ENCODE assay signal across 8 cellular contexts in the genomic region with DNA sequence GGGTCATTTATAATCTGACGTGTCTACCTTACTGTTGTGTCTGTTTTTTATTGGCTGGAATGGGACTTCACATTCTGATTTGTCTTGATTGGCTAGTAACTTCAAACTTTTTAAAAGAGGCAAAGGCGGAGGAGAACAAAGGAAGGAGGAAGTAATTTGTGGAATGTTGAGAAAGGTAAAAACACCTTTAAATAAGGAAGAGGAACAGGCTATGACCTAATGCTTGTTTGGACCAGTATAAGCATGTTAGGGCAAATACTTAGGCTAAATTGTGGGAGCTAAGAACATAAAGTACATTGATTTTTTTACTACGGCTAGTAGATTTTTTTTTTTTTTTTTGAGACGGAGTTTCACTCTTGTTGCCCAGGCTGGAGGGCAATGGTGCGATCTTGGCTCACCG. TPM values are rescaled to one million over a fixed set of nuclear protein-coding genes. Genes with fewer than 3 reads are reported as not detected.
A peak's percentile ranks its signal among the peaks of the same experiment; 100 is the strongest.
DNase-seq lines count a peak whose midpoint lies in the region; ATAC-seq, FAIRE-seq and TF ChIP-seq lines count a peak whose summit lies in the region.
"Not testable (repeated sequence)": the region's sequence is repeated elsewhere in the genome, so short reads cannot be mapped to it uniquely, and the experiment has no call there.
"Had no signal": no experiment of that assay in that cellular context is flagged by ENCODE, and none has a peak within 500 bp of the region (broad histone marks: within the 10 kb centered on the region; RNA-seq: fewer than 3 reads in every experiment).

No MANE protein-coding gene starts in this region.

- CTCF ChIA-PET in Caco-2 (lab: Charles Lee); Panc1 (lab: Charles Lee); activated CD8-positive, alpha-beta T cell treated with anti-CD3 and anti-CD28 coated beads for 36 hours (lab: Charles Lee): not testable (repeated sequence)

- not testable (repeated sequence) for H3K9me3 ChIP-seq in Caco-2; Panc1 (ENCODE audit: control insufficient read depth, insufficient read depth, low read depth, low read length); esophagus squamous epithelium

- peaks cover 98% of the 10 kb centered on the region for H3K36me3 Mint-ChIP-seq in Caco-2 (ENCODE audit: insufficient read depth, unreplicated experiment)
- H3K36me3 Mint-ChIP-seq in activated CD8-positive, alpha-beta T cell treated with anti-CD3 and anti-CD28 coated beads for 36 hours (ENCODE audit: low read depth), result peaks cover 74% of the 10 kb centered on the region
- H3K36me3 Mint-ChIP-seq in activated naive CD4-positive, alpha-beta T cell treated with anti-CD3 and anti-CD28 coated beads, Interleukin-2, amount 50 U/mL, for 72 hours, result peaks cover 19 to 54% of the 10 kb centered on the region in 2 donors
- peaks cover 94% of the 10 kb centered on the region for H3K36me3 Mint-ChIP-seq in nephron progenitor cell (ENCODE audit: low read depth)

- not testable (repeated sequence) for H3K9me3 Mint-ChIP-seq in Caco-2 (ENCODE audit: unreplicated experiment); activated CD8-positive, alpha-beta T cell treated with anti-CD3 and anti-CD28 coated beads for 36 hours; activated naive CD4-positive, alpha-beta T cell treated with anti-CD3 and anti-CD28 coated beads, Interleukin-2, amount 50 U/mL, for 72 hours; nephron progenitor cell

- TF ChIP-seq POLR2A in esophagus squamous epithelium (IDR thresholded peaks at IDR 0.05), result not testable (repeated sequence)

- not testable (repeated sequence) for ATAC-seq in Panc1; activated CD8-positive, alpha-beta T cell treated with anti-CD3 and anti-CD28 coated beads for 36 hours; activated naive CD4-positive, alpha-beta T cell treated with anti-CD3 and anti-CD28 coated beads, Interleukin-2, amount 50 U/mL, for 72 hours

- H3K27ac ChIP-seq in Panc1 (ENCODE audit: low read length), result not testable (repeated sequence)
- H3K27ac ChIP-seq in esophagus squamous epithelium, result peak overlapping the region; percentile 43 to 78 (median 70)

- in situ Hi-C loops in Panc1 (cut with HindIII; ENCODE audit: low pct_unique_long_range_greater_than_20kb, low sequenced_read_pairs), result not testable (repeated sequence)

- not testable (repeated sequence) for H3K27me3 Mint-ChIP-seq in Caco-2 (ENCODE audit: insufficient read depth, unreplicated experiment); activated CD8-positive, alpha-beta T cell treated with anti-CD3 and anti-CD28 coated beads for 36 hours; nephron progenitor cell (ENCODE audit: low read depth, poor library complexity)

- H3K4me1 Mint-ChIP-seq in Caco-2 (ENCODE audit: low read depth, unreplicated experiment), result peaks cover 13% of the 10 kb centered on the region
- peaks cover 22% of the 10 kb centered on the region for H3K4me1 Mint-ChIP-seq in activated CD8-positive, alpha-beta T cell treated with anti-CD3 and anti-CD28 coated beads for 36 hours (ENCODE audit: low read depth)
- H3K4me1 Mint-ChIP-seq in nephron progenitor cell, result not testable (repeated sequence)

- H3K27me3 ChIP-seq in Caco-2 (replicated peaks; ENCODE audit: control insufficient read depth, insufficient read depth, low read length); Panc1 (ENCODE audit: control insufficient read depth, insufficient read depth, low read length); bronchial epithelial cell (ENCODE audit: control insufficient read depth, insufficient read depth, low read length); esophagus squamous epithelium: not testable (repeated sequence)

- not testable (repeated sequence) for BruUV-seq in Caco-2 (replicated peaks; lab: Mats Ljungman, UMichigan)
- TSS peak; percentile 61 for BruUV-seq in Panc1 (replicated peaks; lab: Mats Ljungman, UMichigan)

- not testable (repeated sequence) for FAIRE-seq in bronchial epithelial cell (lab: Jason Lieb, UNC)

- not testable (repeated sequence) for H3K4me3 ChIP-seq in Caco-2 (ENCODE audit: low read depth, low read length); Panc1 (ENCODE audit: low read depth in 2 of 2, low read length in 2 of 2); bronchial epithelial cell (ENCODE audit: low read depth, low read length); esophagus squamous epithelium

- intact Hi-C loops in Caco-2 (cut with micrococcal nuclease; ENCODE audit: unreplicated experiment); Panc1 (cut with micrococcal nuclease; ENCODE audit: unreplicated experiment); activated CD8-positive, alpha-beta T cell treated with anti-CD3 and anti-CD28 coated beads for 36 hours (cut with micrococcal nuclease); esophagus squamous epithelium (cut with DNase I): not testable (repeated sequence)

- H3K4me1 ChIP-seq in Caco-2; Panc1 (ENCODE audit: control insufficient read depth, insufficient read depth, low read length): not testable (repeated sequence)
- peaks cover 0 to 16% (median 0%) of the 10 kb centered on the region in 3 donors for H3K4me1 ChIP-seq in esophagus squamous epithelium

- not testable (repeated sequence) for DNase-seq in Caco-2; Panc1 (ENCODE audit: low read depth, low spot score); activated CD8-positive, alpha-beta T cell treated with anti-CD3 and anti-CD28 coated beads for 36 hours; activated naive CD4-positive, alpha-beta T cell treated with anti-CD3 and anti-CD28 coated beads, Interleukin-2, amount 50 U/mL, for 72 hours (ENCODE audit: low spot score in 2 of 2); esophagus squamous epithelium (lab: John Stamatoyannopoulos, UW); nephron progenitor cell
- DNase-seq in bronchial epithelial cell (ENCODE audit: low read depth), result peak; percentile 89

- peaks cover 10% of the 10 kb centered on the region for H3K36me3 ChIP-seq in Caco-2 (ENCODE audit: control insufficient read depth, insufficient read depth, low read length)
- H3K36me3 ChIP-seq in Panc1 (ENCODE audit: control insufficient read depth, insufficient read depth, low read length), result peaks cover 34% of the 10 kb centered on the region
- peaks cover 23% of the 10 kb centered on the region for H3K36me3 ChIP-seq in bronchial epithelial cell (ENCODE audit: control insufficient read depth, insufficient read depth, low read length)
- H3K36me3 ChIP-seq in esophagus squamous epithelium, result peaks cover 12 to 100% (median 61%) of the 10 kb centered on the region in 3 donors

- TF ChIP-seq CTCF in Caco-2 (IDR thresholded peaks at IDR 0.05; ENCODE audit: insufficient read depth in 1 of 2, low read depth in 1 of 2, low read length in 1 of 2, severe bottlenecking in 1 of 2, unreplicated experiment in 1 of 2); Panc1 (IDR thresholded peaks at IDR 0.05); activated CD8-positive, alpha-beta T cell treated with anti-CD3 and anti-CD28 coated beads for 36 hours (IDR thresholded peaks at IDR 0.05); bronchial epithelial cell (IDR thresholded peaks at IDR 0.05; ENCODE audit: insufficient read depth, low read length, severe bottlenecking); esophagus squamous epithelium (IDR thresholded peaks at IDR 0.05); nephron progenitor cell (IDR thresholded peaks at IDR 0.05): not testable (repeated sequence)

- H3K27ac Mint-ChIP-seq in Caco-2 (ENCODE audit: unreplicated experiment) (peak overlapping the region; percentile 33), nephron progenitor cell (peak overlapping the region; percentile 66)
- peak overlapping the region; percentile 62 for H3K27ac Mint-ChIP-seq in activated CD8-positive, alpha-beta T cell treated with anti-CD3 and anti-CD28 coated beads for 36 hours
- H3K27ac Mint-ChIP-seq in activated naive CD4-positive, alpha-beta T cell treated with anti-CD3 and anti-CD28 coated beads, Interleukin-2, amount 50 U/mL, for 72 hours, result peak overlapping the region; percentile 80 to 85

- WGBS in esophagus squamous epithelium, 2 donors, result 44 to 48% methylated on average over 6 of the region's 6 CpGs

- POLR2A ChIA-PET in Caco-2 (lab: Charles Lee); activated CD8-positive, alpha-beta T cell treated with anti-CD3 and anti-CD28 coated beads for 36 hours (lab: Charles Lee): not testable (repeated sequence)
- POLR2A ChIA-PET in Panc1 (lab: Charles Lee), result interaction anchor here (0.7 kb wide), 2 partner anchors 19 to 26 kb away, joined by 3 to 5 read pairs; no protein-coding TSS in a partner anchor

- not testable (repeated sequence) for H3K4me3 Mint-ChIP-seq in Caco-2 (ENCODE audit: unreplicated experiment); activated CD8-positive, alpha-beta T cell treated with anti-CD3 and anti-CD28 coated beads for 36 hours; nephron progenitor cell

RNA-seq across cellular contexts. Expression of gene TRA2A, which starts 18.0 kb away (rescaled TPM):
- 123 and 132 TPM in 2 replicates for total RNA-seq in Caco-2 (2022)
- total RNA-seq in Panc1 (2021; ENCODE audit: unreplicated experiment), result 106 TPM
- 63.3 TPM for polyA plus RNA-seq in Panc1 (2012; ENCODE audit: insufficient read length)
- total RNA-seq in activated CD8-positive, alpha-beta T cell treated with anti-CD3 and anti-CD28 coated beads for 36 hours, result 10 to 100 TPM; 86.3 to 86.5 TPM
- total RNA-seq in activated naive CD4-positive, alpha-beta T cell treated with anti-CD3 and anti-CD28 coated beads, Interleukin-2, amount 50 U/mL, for 72 hours, result 100 to 1,000 TPM in 1 of 2 donors, 10 to 100 TPM in 1; 85.8 to 114 TPM
- total RNA-seq in bronchial epithelial cell, result 21.3 and 28.4 TPM in 2 replicates
- 10 to 100 TPM; 23.7 to 54.0 (median 38.9) TPM for total RNA-seq in esophagus squamous epithelium

RNA-seq across cellular contexts. Expression of gene IGF2BP3, which starts 43.5 kb away (rescaled TPM):
- total RNA-seq in Caco-2 (2022), result 124 and 127 TPM in 2 replicates
- total RNA-seq in Panc1 (2021; ENCODE audit: unreplicated experiment), result 80.2 TPM
- polyA plus RNA-seq in Panc1 (2012; ENCODE audit: insufficient read length), result 47.4 TPM
- 1 to 10 TPM in 1 of 2 experiments, under 1 TPM in 1; 0.61 to 1.1 TPM for total RNA-seq in activated CD8-positive, alpha-beta T cell treated with anti-CD3 and anti-CD28 coated beads for 36 hours
- total RNA-seq in activated naive CD4-positive, alpha-beta T cell treated with anti-CD3 and anti-CD28 coated beads, Interleukin-2, amount 50 U/mL, for 72 hours, result under 1 TPM; 0.39 to 0.56 TPM
- 4.6 and 12.4 TPM in 2 replicates for total RNA-seq in bronchial epithelial cell
- total RNA-seq in esophagus squamous epithelium, result 1 to 10 TPM; 1.3 to 9.3 (median 7.2) TPM
- total RNA-seq: Right ventricle myocardium inferior had no signal
